8 cellular contexts compared by ENCODE assay signal in genomic region chr15:74620636-74621545, GRCh38. TPM values are rescaled to one million over a fixed set of nuclear protein-coding genes. Genes with fewer than 3 reads are reported as not detected.
DNase-seq lines count a peak whose midpoint lies in the region; ATAC-seq and TF ChIP-seq lines count a peak whose summit lies in the region.

No MANE protein-coding gene starts in this region.

- no peak overlapping the region for H3K4me3 ChIP-seq in HL-60 (replicated peaks; ENCODE audit: insufficient read depth, low read length)
- H3K4me3 ChIP-seq in RWPE2 (ENCODE audit: severe bottlenecking), result no peak overlapping the region
- no peak overlapping the region for H3K4me3 ChIP-seq in fibroblast of villous mesenchyme (ENCODE audit: low read depth, low read length)
- H3K4me3 ChIP-seq in osteoblast (ENCODE audit: insufficient read depth, low read length), result no peak overlapping the region
- no peak overlapping the region for H3K4me3 ChIP-seq in tibial nerve

- no peaks in the 10 kb centered on the region for H3K9me3 Mint-ChIP-seq in activated T-helper 2 cell treated with anti-CD3 and anti-CD28 coated beads, Interferon-gamma antibody, Interleukin-2, Interleukin-4, amounts not matched to agents 10 μg/mL and 5 μg/mL and 100 μg/mL, durations not matched to agents 14 hours and 24 hours and 36 hours

- WGBS in tibial nerve, 2 donors, result 59 to 65% methylated on average over 20 to 23 of the region's 23 CpGs

- no peak for TF ChIP-seq EP300 in tibial nerve (IDR thresholded peaks at IDR 0.05)

- no peaks in the 10 kb centered on the region for H3K27me3 Mint-ChIP-seq in activated T-helper 2 cell treated with anti-CD3 and anti-CD28 coated beads, Interferon-gamma antibody, Interleukin-2, Interleukin-4, amounts not matched to agents 10 μg/mL and 5 μg/mL and 100 μg/mL, durations not matched to agents 14 hours and 24 hours and 36 hours (ENCODE audit: low read depth)

- H3K4me2 ChIP-seq in osteoblast (ENCODE audit: insufficient read depth, low read length), result no peak overlapping the region

- H3K36me3 ChIP-seq in RWPE2 (ENCODE audit: low read depth), result peaks cover 72% of the 10 kb centered on the region
- peaks cover 69% of the 10 kb centered on the region for H3K36me3 ChIP-seq in osteoblast (ENCODE audit: insufficient read depth, low read length)
- H3K36me3 ChIP-seq in tibial nerve, result peaks cover 4 to 72% (median 59%) of the 10 kb centered on the region in 3 donors

- H3K9me3 ChIP-seq in RWPE2 (ENCODE audit: severe bottlenecking) (no peaks in the 10 kb centered on the region), osteoblast (ENCODE audit: low read depth, low read length) (no peaks in the 10 kb centered on the region), tibial nerve (no peaks in the 10 kb centered on the region)

- TF ChIP-seq CTCF in HL-60 (IDR thresholded peaks at IDR 0.05; ENCODE audit: insufficient read depth, low read length), result peak; percentile 99
- peak; percentile 98 for TF ChIP-seq CTCF in RWPE2 (IDR thresholded peaks at IDR 0.05; ENCODE audit: poor library complexity, severe bottlenecking)
- peak; percentile 99 for TF ChIP-seq CTCF in fibroblast of villous mesenchyme (IDR thresholded peaks at IDR 0.05; ENCODE audit: insufficient read depth, low read depth, low read length)
- peak; percentile 98 for TF ChIP-seq CTCF in osteoblast (IDR thresholded peaks at IDR 0.05; ENCODE audit: extremely low read depth, low read depth, low read length)
- peak; percentile 53 to 68 (median 63) for TF ChIP-seq CTCF in tibial nerve (IDR thresholded peaks at IDR 0.05)

- no peak overlapping the region for H3K4me3 Mint-ChIP-seq in activated T-helper 2 cell treated with anti-CD3 and anti-CD28 coated beads, Interferon-gamma antibody, Interleukin-2, Interleukin-4, amounts not matched to agents 10 μg/mL and 5 μg/mL and 100 μg/mL, durations not matched to agents 14 hours and 24 hours and 36 hours (ENCODE audit: low read depth)

- ATAC-seq in RWPE2 (ENCODE audit: low read depth), result peak; percentile 62

- H3K27ac Mint-ChIP-seq in activated T-helper 2 cell treated with anti-CD3 and anti-CD28 coated beads, Interferon-gamma antibody, Interleukin-2, Interleukin-4, amounts not matched to agents 10 μg/mL and 5 μg/mL and 100 μg/mL, durations not matched to agents 14 hours and 24 hours and 36 hours, result peak overlapping the region; percentile 78

- H4K20me1 ChIP-seq in osteoblast (ENCODE audit: insufficient read depth, low read length), result peaks cover 81% of the 10 kb centered on the region

- H3K27ac ChIP-seq in HL-60 (replicated peaks) (no peak overlapping the region), RWPE2 (ENCODE audit: poor library complexity, severe bottlenecking) (no peak overlapping the region), osteoblast (ENCODE audit: low read depth, low read length) (no peak overlapping the region), tibial nerve (no peak overlapping the region)

- H3K4me1 ChIP-seq in RWPE2 (ENCODE audit: insufficient read depth, poor library complexity, severe bottlenecking) (peaks cover 8% of the 10 kb centered on the region), osteoblast (ENCODE audit: insufficient read depth, low read length) (peaks cover 12% of the 10 kb centered on the region), tibial nerve (peaks cover 0 to 50% (median 25%) of the 10 kb centered on the region in 4 donors)

- peaks cover 76% of the 10 kb centered on the region for H3K36me3 Mint-ChIP-seq in activated T-helper 2 cell treated with anti-CD3 and anti-CD28 coated beads, Interferon-gamma antibody, Interleukin-2, Interleukin-4, amounts not matched to agents 10 μg/mL and 5 μg/mL and 100 μg/mL, durations not matched to agents 14 hours and 24 hours and 36 hours (ENCODE audit: low read depth)

- TF ChIP-seq POLR2A in tibial nerve (IDR thresholded peaks at IDR 0.05), result no peak

- H2AFZ ChIP-seq in osteoblast (ENCODE audit: low read length), result no peak overlapping the region

- peaks cover 86% of the 10 kb centered on the region for H3K79me2 ChIP-seq in osteoblast (ENCODE audit: insufficient read depth, low read length)

- H3K4me1 Mint-ChIP-seq in activated T-helper 2 cell treated with anti-CD3 and anti-CD28 coated beads, Interferon-gamma antibody, Interleukin-2, Interleukin-4, amounts not matched to agents 10 μg/mL and 5 μg/mL and 100 μg/mL, durations not matched to agents 14 hours and 24 hours and 36 hours (ENCODE audit: low read depth), result peaks cover 42% of the 10 kb centered on the region

- intact Hi-C loops in activated T-helper 2 cell treated with anti-CD3 and anti-CD28 coated beads, Interferon-gamma antibody, Interleukin-2, Interleukin-4, amounts not matched to agents 10 μg/mL and 5 μg/mL and 100 μg/mL, durations not matched to agents 14 hours and 24 hours and 36 hours (cut with micrococcal nuclease), result no loop called here

- DNase-seq in NCI-H1417 (lab: John Stamatoyannopoulos, UW) (peak in 2 of 3 experiments; percentile 52 to 76), NCI-H1417 treated with DMSO at 0.1 percent for 48 hours (lab: John Stamatoyannopoulos, UW) (no peak), HL-60 (ENCODE audit: low read depth in 1 of 2, low spot score in 1 of 2) (peak; percentile 42 to 84), RWPE2 (ENCODE audit: low spot score) (no peak), fibroblast of villous mesenchyme (ENCODE audit: low read depth) (peak; percentile 72), osteoblast (ENCODE audit: insufficient read length, low spot score, missing footprints) (peak; percentile 99), tibial nerve (ENCODE audit: low spot score in 2 of 2) (peak; percentile 44 to 50)
- peak; percentile 72 for DNase-seq in activated T-helper 2 cell treated with anti-CD3 and anti-CD28 coated beads, Interferon-gamma antibody, Interleukin-2, Interleukin-4, amounts not matched to agents 10 μg/mL and 5 μg/mL and 100 μg/mL, durations not matched to agents 14 hours and 24 hours and 36 hours (ENCODE audit: low spot score)

- H3K27me3 ChIP-seq in HL-60 (ENCODE audit: insufficient read depth, poor library complexity, severe bottlenecking) (no peaks in the 10 kb centered on the region), RWPE2 (ENCODE audit: insufficient read depth, poor library complexity, severe bottlenecking) (no peaks in the 10 kb centered on the region), osteoblast (ENCODE audit: insufficient read depth, low read length) (no peaks in the 10 kb centered on the region), tibial nerve (no peaks in the 10 kb centered on the region)

RNA-seq across cellular contexts. Expression of gene CLK3, which starts 5.3 kb away (rescaled TPM):
- total RNA-seq in activated T-helper 2 cell treated with anti-CD3 and anti-CD28 coated beads, Interferon-gamma antibody, Interleukin-2, Interleukin-4, amounts not matched to agents 10 μg/mL and 5 μg/mL and 100 μg/mL, durations not matched to agents 14 hours and 24 hours and 36 hours, result 119 and 122 TPM in 2 replicates
- total RNA-seq in fibroblast of villous mesenchyme, result 33.2 and 38.4 TPM in 2 replicates
- 42.7 and 47.0 TPM in 2 replicates for total RNA-seq in osteoblast
- total RNA-seq in tibial nerve, result 100 to 1,000 TPM; 130 to 181 (median 138) TPM

Comparison
In these comparisons a context has a peak if more than half of its experiments do, and no peak if none do; other contexts are left out.
1. DNase-seq: peak in NCI-H1417 (2 of 3), HL-60 (2 of 2), activated T-helper 2 cell treated with anti-CD3 and anti-CD28 coated beads, Interferon-gamma antibody, Interleukin-2, Interleukin-4, amounts not matched to agents 10 μg/mL and 5 μg/mL and 100 μg/mL, durations not matched to agents 14 hours and 24 hours and 36 hours (single experiment), fibroblast of villous mesenchyme (single experiment), osteoblast (single experiment) and tibial nerve (2 of 2); none in NCI-H1417 treated with DMSO at 0.1 percent for 48 hours (single experiment) and RWPE2 (single experiment).
2. Peak in every context shown above with its lines, with median percentiles within 50 percentile points of each other: CTCF ChIP-seq.